12 cellular contexts compared by ENCODE assay signal in genomic region chr1:64922336-64922735, GRCh38. TPM values are rescaled to one million over a fixed set of nuclear protein-coding genes. Genes with fewer than 3 reads are reported as not detected.
DNase-seq lines count a peak whose midpoint lies in the region; ATAC-seq and TF ChIP-seq lines count a peak whose summit lies in the region.
"Had no signal": no experiment of that assay in that cellular context is flagged by ENCODE, and none has a peak within 500 bp of the region (broad histone marks: within the 10 kb centered on the region; RNA-seq: fewer than 3 reads in every experiment).

No MANE protein-coding gene starts in this region.

- H3K36me3 ChIP-seq in naive thymus-derived CD4-positive, alpha-beta T cell (ENCODE audit: control insufficient read depth in 2 of 3, insufficient read depth in 3 of 3, low read length in 3 of 3), result peaks cover 0 to 5% (median 0%) of the 10 kb centered on the region in 3 experiments
- H3K36me3 ChIP-seq: neural progenitor cell had no signal

- H3K4me3 ChIP-seq in naive thymus-derived CD4-positive, alpha-beta T cell (ENCODE audit: low read length), result no peak overlapping the region
- H3K4me3 ChIP-seq: neural progenitor cell had no signal

- peaks cover 74% of the 10 kb centered on the region in 2 donors for H3K4me1 ChIP-seq in naive thymus-derived CD4-positive, alpha-beta T cell (ENCODE audit: control insufficient read depth in 2 of 2, insufficient read depth in 2 of 2, low read length in 2 of 2)
- H3K4me1 ChIP-seq: neural progenitor cell had no signal

- no peak for DNase-seq in activated CD4-positive, CD25-positive, alpha-beta regulatory T cell (lab: John Stamatoyannopoulos, UW)
- DNase-seq in CD4-positive, alpha-beta T cell, result no peak
- no peak for DNase-seq in activated naive CD8-positive, alpha-beta T cell treated with anti-CD3 and anti-CD28 coated beads, Interleukin-2, amount 50 U/mL, for 24 hours
- peak in 2 of 9 donors; percentile 18 to 49 for DNase-seq in naive thymus-derived CD4-positive, alpha-beta T cell
- DNase-seq in retina (no peak), NOMO-1 (lab: John Stamatoyannopoulos, UW; ENCODE audit: unreplicated experiment in 2 of 2) (no peak)
- no peak for DNase-seq in activated CD8-positive, alpha-beta memory T cell treated with anti-CD3 and anti-CD28 coated beads, Interleukin-2, amount 50 U/mL, for 48 hours
- DNase-seq: EL, mammary epithelial cell, NCI-H187 treated with DMSO at 0.1 percent for 48 hours had no signal

- peaks cover 24% of the 10 kb centered on the region for H3K36me3 Mint-ChIP-seq in CD4-positive, alpha-beta T cell (ENCODE audit: low read depth)
- peaks cover 7% of the 10 kb centered on the region for H3K36me3 Mint-ChIP-seq in activated naive CD8-positive, alpha-beta T cell treated with anti-CD3 and anti-CD28 coated beads, Interleukin-2, amount 50 U/mL, for 24 hours (ENCODE audit: low read depth)
- H3K36me3 Mint-ChIP-seq in naive thymus-derived CD4-positive, alpha-beta T cell, result peaks cover 0 to 22% (median 5%) of the 10 kb centered on the region in 5 donors
- H3K36me3 Mint-ChIP-seq: neural progenitor cell had no signal

- peak; percentile 66 to 67 for ATAC-seq in activated CD4-positive, CD25-positive, alpha-beta regulatory T cell treated with anti-CD3 and anti-CD28 coated beads, Interleukin-2, amount 50 U/mL, for 24 hours
- peak; percentile 42 for ATAC-seq in CD4-positive, alpha-beta T cell (ENCODE audit: poor library complexity)
- peak; percentile 64 for ATAC-seq in activated naive CD8-positive, alpha-beta T cell treated with anti-CD3 and anti-CD28 coated beads, Interleukin-2, amount 50 U/mL, for 24 hours
- ATAC-seq in naive thymus-derived CD4-positive, alpha-beta T cell, result peak; percentile 52

- H3K27ac ChIP-seq in CD4-positive, alpha-beta T cell (ENCODE audit: low read depth, low read length), result no peak overlapping the region
- peak overlapping the region; percentile 9 for H3K27ac ChIP-seq in naive thymus-derived CD4-positive, alpha-beta T cell (ENCODE audit: low read depth, low read length)
- H3K27ac ChIP-seq: neural progenitor cell had no signal

- no peaks in the 10 kb centered on the region for H3K9me3 Mint-ChIP-seq in CD4-positive, alpha-beta T cell
- H3K9me3 Mint-ChIP-seq in activated naive CD8-positive, alpha-beta T cell treated with anti-CD3 and anti-CD28 coated beads, Interleukin-2, amount 50 U/mL, for 24 hours, result no peaks in the 10 kb centered on the region
- no peaks in the 10 kb centered on the region for H3K9me3 Mint-ChIP-seq in naive thymus-derived CD4-positive, alpha-beta T cell

- no peaks in the 10 kb centered on the region for H3K27me3 Mint-ChIP-seq in CD4-positive, alpha-beta T cell
- no peaks in the 10 kb centered on the region for H3K27me3 Mint-ChIP-seq in activated naive CD8-positive, alpha-beta T cell treated with anti-CD3 and anti-CD28 coated beads, Interleukin-2, amount 50 U/mL, for 24 hours
- no peaks in the 10 kb centered on the region for H3K27me3 Mint-ChIP-seq in naive thymus-derived CD4-positive, alpha-beta T cell

- intact Hi-C loops in CD4-positive, alpha-beta T cell (cut with DNase I, micrococcal nuclease), result loop anchor here (2.0 to 10.0 kb wide), 5 partner anchors 14 to 82 kb away; no protein-coding TSS in a partner anchor
- intact Hi-C loops in naive thymus-derived CD4-positive, alpha-beta T cell (cut with micrococcal nuclease), result loop anchor here (1.0 to 5.0 kb wide), 4 partner anchors 16 to 60 kb away; partner anchors contain the start of gene JAK1 (in 1 of the 2)

- peaks cover 99% of the 10 kb centered on the region for H3K4me1 Mint-ChIP-seq in CD4-positive, alpha-beta T cell (ENCODE audit: low read depth)
- H3K4me1 Mint-ChIP-seq in activated naive CD8-positive, alpha-beta T cell treated with anti-CD3 and anti-CD28 coated beads, Interleukin-2, amount 50 U/mL, for 24 hours, result peaks cover 97% of the 10 kb centered on the region
- peaks cover 78 to 100% (median 96%) of the 10 kb centered on the region in 7 donors for H3K4me1 Mint-ChIP-seq in naive thymus-derived CD4-positive, alpha-beta T cell

- peak overlapping the region; percentile 57 for H3K27ac Mint-ChIP-seq in CD4-positive, alpha-beta T cell
- H3K27ac Mint-ChIP-seq in activated naive CD8-positive, alpha-beta T cell treated with anti-CD3 and anti-CD28 coated beads, Interleukin-2, amount 50 U/mL, for 24 hours, result peak overlapping the region; percentile 93
- H3K27ac Mint-ChIP-seq in naive thymus-derived CD4-positive, alpha-beta T cell, result peak overlapping the region in 8 of 9 donors; percentile 15 to 83 (median 46)
- H3K27ac Mint-ChIP-seq: neural progenitor cell had no signal

- peak overlapping the region; percentile 38 for H3K4me3 Mint-ChIP-seq in CD4-positive, alpha-beta T cell
- peak overlapping the region; percentile 36 for H3K4me3 Mint-ChIP-seq in activated naive CD8-positive, alpha-beta T cell treated with anti-CD3 and anti-CD28 coated beads, Interleukin-2, amount 50 U/mL, for 24 hours
- peak overlapping the region in 8 of 10 donors; percentile 50 to 70 (median 62) for H3K4me3 Mint-ChIP-seq in naive thymus-derived CD4-positive, alpha-beta T cell
- H3K4me3 Mint-ChIP-seq: neural progenitor cell had no signal

- CTCF ChIA-PET in CD4-positive, alpha-beta T cell (lab: Charles Lee), result interaction anchor here (0.8 to 2.4 kb wide), 11 partner anchors 10 to 153 kb away, joined by 3 to 9 read pairs (median 3); no protein-coding TSS in a partner anchor
- CTCF ChIA-PET in naive thymus-derived CD4-positive, alpha-beta T cell (lab: Charles Lee), result interaction anchor here (0.6 to 0.8 kb wide), 2 partner anchors 48 to 141 kb away, joined by 3 read pairs; no protein-coding TSS in a partner anchor

- H3K27me3 ChIP-seq in CD4-positive, alpha-beta T cell (ENCODE audit: control insufficient read depth, insufficient read depth, low read length), result no peaks in the 10 kb centered on the region
- H3K27me3 ChIP-seq in naive thymus-derived CD4-positive, alpha-beta T cell (ENCODE audit: control insufficient read depth in 2 of 2, insufficient read depth in 2 of 2, low read length in 2 of 2), result no peaks in the 10 kb centered on the region
- H3K27me3 ChIP-seq: neural progenitor cell had no signal

- POLR2A ChIA-PET in CD4-positive, alpha-beta T cell (lab: Charles Lee), result interaction anchor here (1.1 to 2.6 kb wide), 2 partner anchors 40 to 44 kb away, joined by 3 to 19 read pairs; partner anchors contain the start of gene JAK1
- POLR2A ChIA-PET in naive thymus-derived CD4-positive, alpha-beta T cell (lab: Charles Lee), result interaction anchor here (0.7 to 1.3 kb wide), 3 partner anchors 11 to 127 kb away, joined by 3 read pairs; no protein-coding TSS in a partner anchor

- TF ChIP-seq CTCF in CD4-positive, alpha-beta T cell (IDR thresholded peaks at IDR 0.05), result no peak

- no peaks in the 10 kb centered on the region for H3K9me3 ChIP-seq in CD4-positive, alpha-beta T cell (ENCODE audit: control insufficient read depth, low read length)
- no peaks in the 10 kb centered on the region for H3K9me3 ChIP-seq in naive thymus-derived CD4-positive, alpha-beta T cell (ENCODE audit: control insufficient read depth in 2 of 3, low read length in 3 of 3)

RNA-seq across cellular contexts. Expression of gene JAK1, which starts 44.0 kb away (rescaled TPM):
- total RNA-seq in CD4-positive, alpha-beta T cell, result 100 to 1,000 TPM; 240 to 252 TPM
- 100 to 1,000 TPM; 210 to 365 (median 265) TPM for total RNA-seq in naive thymus-derived CD4-positive, alpha-beta T cell
- polyA plus RNA-seq in naive thymus-derived CD4-positive, alpha-beta T cell, result 100 to 1,000 TPM; 197 to 288 TPM
